21 cellular contexts compared by ENCODE assay signal in genomic region chr2:197713271-197713670, GRCh38. TPM values are rescaled to one million over a fixed set of nuclear protein-coding genes. Genes with fewer than 3 reads are reported as not detected.
"Had no signal": no experiment of that assay in that cellular context is flagged by ENCODE, and none has a peak within 500 bp of the region (broad histone marks: within the 10 kb centered on the region; RNA-seq: fewer than 3 reads in every experiment).

No MANE protein-coding gene starts in this region.

- H3K27me3 ChIP-seq: dorsolateral prefrontal cortex, gastrocnemius medialis, heart right ventricle, neutrophil, sigmoid colon, stomach, transverse colon had no signal

- ATAC-seq: esophagus mucosa; gastrocnemius medialis; heart right ventricle; left lobe of liver; naive thymus-derived CD8-positive, alpha-beta T cell had no signal

- H3K4me3 Mint-ChIP-seq: naive thymus-derived CD8-positive, alpha-beta T cell had no signal

- H3K9me3 ChIP-seq: gastrocnemius medialis, heart right ventricle, neutrophil, sigmoid colon, stomach, thoracic aorta, transverse colon had no signal

- H3K27ac ChIP-seq: dorsolateral prefrontal cortex, gastrocnemius medialis, heart right ventricle, neutrophil, sigmoid colon, skin epidermis, stomach, thoracic aorta, transverse colon had no signal

- DNase-seq: cortex of kidney; dorsolateral prefrontal cortex; effector CD8-positive, alpha-beta T cell; gastrocnemius medialis; heart right ventricle; hypothalamus; kidney glomerular epithelial cell; mammary epithelial cell; naive thymus-derived CD8-positive, alpha-beta T cell; sigmoid colon; stimulated activated CD4-positive, alpha-beta T cell treated with anti-CD3 and anti-CD28 coated beads, Interleukin-2, amount 100 ng/mL, for 24 hours; stimulated activated CD4-positive, alpha-beta T cell treated with anti-CD3 and anti-CD28 coated beads, Interleukin-4, amount 100 ng/mL, for 4 hours; stimulated activated naive CD4-positive, alpha-beta T cell; stomach; substantia nigra; transverse colon had no signal

- H3K36me3 ChIP-seq: neutrophil, thoracic aorta, transverse colon had no signal

- H3K27ac Mint-ChIP-seq: naive thymus-derived CD8-positive, alpha-beta T cell had no signal

- H3K9me3 Mint-ChIP-seq: naive thymus-derived CD8-positive, alpha-beta T cell had no signal

- H3K27me3 Mint-ChIP-seq: naive thymus-derived CD8-positive, alpha-beta T cell had no signal

- H3K4me3 ChIP-seq: dorsolateral prefrontal cortex, gastrocnemius medialis, heart right ventricle, sigmoid colon, skin epidermis, stomach, thoracic aorta, transverse colon had no signal

RNA-seq across cellular contexts. Expression of gene RFTN2, which starts 37.9 kb away (rescaled TPM):
- polyA plus RNA-seq: mammary epithelial cell had no signal
